28 cellular contexts compared by ENCODE assay signal in the genomic region with DNA sequence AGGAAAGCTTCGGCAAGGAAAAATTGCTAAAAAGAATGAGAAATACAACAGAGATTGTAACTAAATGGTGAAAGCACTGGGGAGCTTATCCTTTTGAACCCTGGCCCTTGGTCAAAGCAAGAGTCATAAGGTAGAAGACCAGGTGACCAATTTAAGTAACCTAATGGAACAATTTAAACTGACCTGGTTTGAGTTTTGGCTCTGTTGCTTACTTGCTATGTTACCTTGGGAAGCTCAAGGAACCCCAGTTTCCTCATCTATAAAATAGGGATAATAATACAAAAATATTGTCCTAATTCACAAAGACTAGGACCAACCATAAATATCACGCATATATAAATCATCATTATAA. TPM values are rescaled to one million over a fixed set of nuclear protein-coding genes. Genes with fewer than 3 reads are reported as not detected.
"Had no signal": no experiment of that assay in that cellular context is flagged by ENCODE, and none has a peak within 500 bp of the region (broad histone marks: within the 10 kb centered on the region; RNA-seq: fewer than 3 reads in every experiment).

No MANE protein-coding gene starts in this region.

- H2AFZ ChIP-seq: parathyroid adenoma had no signal

- FAIRE-seq: colon, keratinocyte, urothelium cell line had no signal

- H3K36me3 ChIP-seq: esophagus squamous epithelium, gastroesophageal sphincter, thoracic aorta had no signal

- H3K9me3 ChIP-seq: esophagus squamous epithelium, gastroesophageal sphincter, psoas muscle, thoracic aorta had no signal

- ATAC-seq: gastroesophageal sphincter; left cardiac atrium; left ventricle myocardium superior; naive thymus-derived CD4-positive, alpha-beta T cell; psoas muscle; sciatic nerve; stimulated activated naive B cell treated with anti-CD40 and anti-IgM and Interleukin-4, amounts not matched to agents 10 μg/mL and 1 μg/mL and 100 μg/mL, for 72 hours had no signal

- DNase-seq: dermis blood vessel endothelial cell; esophagus squamous epithelium; foreskin fibroblast; glutamatergic neuron; immature natural killer cell; left cardiac atrium; left ventricle myocardium superior; mesendoderm; naive thymus-derived CD4-positive, alpha-beta T cell; nephron progenitor cell; psoas muscle; retina; stimulated activated CD4-positive, alpha-beta T cell treated with anti-CD3 and anti-CD28 coated beads, Interleukin-2, amount 100 ng/mL, for 24 hours; stimulated activated CD4-positive, alpha-beta T cell treated with anti-CD3 and anti-CD28 coated beads, Interleukin-4, amount 100 ng/mL, for 4 hours; stimulated activated naive B cell treated with anti-CD40 and anti-IgM and Interleukin-4, amounts not matched to agents 10 μg/mL and 1 μg/mL and 100 μg/mL, for 72 hours; stimulated activated naive CD8-positive, alpha-beta T cell treated with anti-CD3 and anti-CD28 coated beads, Interleukin-15, amount 100 ng/mL, for 72 hours; substantia nigra; trophoblast cell had no signal

- H3K27me3 ChIP-seq: esophagus squamous epithelium, gastroesophageal sphincter had no signal

- H3K79me2 ChIP-seq: parathyroid adenoma had no signal

- H3K4me3 ChIP-seq: esophagus squamous epithelium, gastroesophageal sphincter, psoas muscle, thoracic aorta had no signal

- H3K27ac ChIP-seq: esophagus squamous epithelium, gastroesophageal sphincter, parathyroid adenoma, psoas muscle, thoracic aorta had no signal

- H3K9ac ChIP-seq: parathyroid adenoma had no signal

- H3K4me1 ChIP-seq: gastroesophageal sphincter, parathyroid adenoma had no signal

RNA-seq across cellular contexts. Expression of a gene that starts 51.3 kb away (rescaled TPM):
- total RNA-seq: dermis blood vessel endothelial cell, epithelial cell of proximal tubule, left cardiac atrium, left ventricle myocardium superior, lung microvascular endothelial cell, psoas muscle, skeletal muscle tissue had no signal
- polyA plus RNA-seq: immature natural killer cell; keratinocyte; naive thymus-derived CD4-positive, alpha-beta T cell had no signal
